8 cellular contexts compared by ENCODE assay signal in genomic region chr3:185937689-185938374, GRCh38. TPM values are rescaled to one million over a fixed set of nuclear protein-coding genes. Genes with fewer than 3 reads are reported as not detected.
A peak's percentile ranks its signal among the peaks of the same experiment; 100 is the strongest.
DNase-seq lines count a peak whose midpoint lies in the region; ATAC-seq and TF ChIP-seq lines count a peak whose summit lies in the region.

TSS of gene TRA2B (minus strand) at chr3:185938014. CDS start at chr3:185937860, 154 bp downstream.

- H3K27me3 ChIP-seq in left ventricle myocardium inferior (ENCODE audit: low read depth), result no peaks in the 10 kb centered on the region
- H3K27me3 ChIP-seq in prostate gland (replicated peaks; ENCODE audit: insufficient read depth), result no peaks in the 10 kb centered on the region

- peak; percentile 100 for TF ChIP-seq POLR2A in prostate gland (IDR thresholded peaks at IDR 0.05)

- peaks cover 7% of the 10 kb centered on the region for H3K36me3 Mint-ChIP-seq in T-helper 17 cell (ENCODE audit: low read depth)

- H3K4me1 ChIP-seq in left ventricle myocardium inferior (peaks cover 50% of the 10 kb centered on the region), prostate gland (replicated peaks) (no peaks in the 10 kb centered on the region), urinary bladder (ENCODE audit: insufficient read depth) (no peaks in the 10 kb centered on the region)

- peak within 1 kb of the TSS; percentile 96 for H3K4me3 Mint-ChIP-seq in T-helper 17 cell

- H3K4me3 ChIP-seq in left ventricle myocardium inferior (peak within 1 kb of the TSS; percentile 98), prostate gland (peak within 1 kb of the TSS; percentile 88 to 100), urinary bladder (ENCODE audit: low read depth, low read length) (peak within 1 kb of the TSS; percentile 82)

- intact Hi-C loops in left ventricle myocardium inferior (cut with micrococcal nuclease), result no loop called here
- intact Hi-C loops in prostate gland (cut with DNase I), result loop anchor here (5.0 to 10.0 kb wide), 2 partner anchors 169 to 847 kb away; partner anchors contain the start of genes EIF4A2 and ETV5

- H3K27ac ChIP-seq in left ventricle myocardium inferior (replicated peaks) (peak within 1 kb of the TSS; percentile 100), prostate gland (peak within 1 kb of the TSS; percentile 100), urinary bladder (ENCODE audit: low read depth) (peak within 1 kb of the TSS; percentile 99)

- DNase-seq in NCI-H1694 treated with DMSO at 0.1 percent for 48 hours (lab: John Stamatoyannopoulos, UW) (peak; percentile 96), T-helper 17 cell (peak; percentile 96 to 98 (median 97)), amygdala (lab: John Stamatoyannopoulos, UW) (peak; percentile 87 to 99 (median 98)), left ventricle myocardium inferior (peak; percentile 99), prostate gland (ENCODE audit: low spot score) (peak; percentile 99)

- peak; percentile 41 for TF ChIP-seq CTCF in left ventricle myocardium inferior (IDR thresholded peaks at IDR 0.05; ENCODE audit: borderline replicate concordance)
- TF ChIP-seq CTCF in prostate gland (IDR thresholded peaks at IDR 0.05), result peak in 1 of 4 experiments; percentile 34

- H3K9me3 ChIP-seq in T-helper 17 cell (ENCODE audit: control insufficient read depth, low read length, poor library complexity, severe bottlenecking) (no peaks in the 10 kb centered on the region), left ventricle myocardium inferior (replicated peaks) (no peaks in the 10 kb centered on the region), prostate gland (no peaks in the 10 kb centered on the region)

- H3K36me3 ChIP-seq in left ventricle myocardium inferior (no peaks in the 10 kb centered on the region), prostate gland (no peaks in the 10 kb centered on the region), urinary bladder (ENCODE audit: insufficient read depth) (no peaks in the 10 kb centered on the region)

- ATAC-seq in GM18498 (IDR thresholded peaks at IDR 0.05; ENCODE audit: unreplicated experiment) (peak; percentile 92), HG02938 (IDR thresholded peaks at IDR 0.05; ENCODE audit: unreplicated experiment) (peak; percentile 91), T-helper 17 cell (peak; percentile 88)

- H3K27me3 Mint-ChIP-seq in T-helper 17 cell, result no peaks in the 10 kb centered on the region

- 2% methylated on average over 48 of the region's 55 CpGs for WGBS in prostate gland
- 2% methylated on average over 55 of the region's 55 CpGs for WGBS in urinary bladder

- H3K4me1 Mint-ChIP-seq in T-helper 17 cell, result peaks cover 43% of the 10 kb centered on the region

- peak within 1 kb of the TSS; percentile 98 for H3K27ac Mint-ChIP-seq in T-helper 17 cell

RNA-seq across cellular contexts. Expression of gene TRA2B, which starts in this region (rescaled TPM):
- total RNA-seq in T-helper 17 cell, result 100 to 1,000 TPM; 542 to 637 TPM
- total RNA-seq in left ventricle myocardium inferior, result 42.7 TPM
- total RNA-seq in prostate gland, result 100 to 1,000 TPM; 132 to 137 TPM
- 188 TPM for total RNA-seq in urinary bladder
- polyA plus RNA-seq in urinary bladder, result 98.0 TPM

Comparison
In these comparisons a context has a peak if more than half of its experiments do, and no peak if none do; other contexts are left out.
1. Peak in every context shown above with its lines: DNase-seq, ATAC-seq, H3K4me3 ChIP-seq and H3K27ac ChIP-seq.